21 cellular contexts compared by ENCODE assay signal in the genomic region with DNA sequence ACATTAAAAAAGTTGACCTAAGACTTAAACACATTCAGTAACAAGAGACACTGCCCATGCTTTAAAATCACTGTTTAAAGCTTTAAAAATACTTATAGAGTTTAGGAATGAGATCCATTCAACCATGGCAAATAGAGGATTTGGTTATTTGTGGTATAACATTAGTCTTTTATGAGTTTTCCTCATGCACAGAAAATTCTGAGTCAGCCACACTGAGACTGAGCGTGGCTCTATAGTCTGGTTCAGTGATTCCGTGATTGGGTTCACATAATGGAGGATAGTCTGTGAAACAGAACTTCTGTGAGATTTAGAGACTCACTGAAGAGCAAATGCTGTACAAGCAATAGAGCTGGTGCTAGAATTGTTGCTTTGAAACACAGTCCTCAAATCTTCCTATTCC.
"Had no signal": no experiment of that assay in that cellular context is flagged by ENCODE, and none has a peak within 500 bp of the region (broad histone marks: within the 10 kb centered on the region; RNA-seq: fewer than 3 reads in every experiment).

No MANE protein-coding gene starts in this region.

- DNase-seq: KBM-7, MG63, NCI-H1092, NCI-H1105 treated with DMSO at 0.1 percent for 48 hours, NCI-H1417 treated with DMSO at 0.1 percent for 48 hours, NCI-H146, NCI-H1694 treated with DMSO at 0.1 percent for 48 hours, NCI-H1930, NCI-H2081, NCI-H2107, NCI-H226, NCI-H446, NCI-H510A, NCI-H524 treated with DMSO at 0.1 percent for 48 hours, NCI-H69, NCI-H774, Peyer's patch, Right ventricle myocardium superior, RPMI8226, SK-N-SH, SW 1271 had no signal
